ENCODE assay signal across 8 cellular contexts in the genomic region with DNA sequence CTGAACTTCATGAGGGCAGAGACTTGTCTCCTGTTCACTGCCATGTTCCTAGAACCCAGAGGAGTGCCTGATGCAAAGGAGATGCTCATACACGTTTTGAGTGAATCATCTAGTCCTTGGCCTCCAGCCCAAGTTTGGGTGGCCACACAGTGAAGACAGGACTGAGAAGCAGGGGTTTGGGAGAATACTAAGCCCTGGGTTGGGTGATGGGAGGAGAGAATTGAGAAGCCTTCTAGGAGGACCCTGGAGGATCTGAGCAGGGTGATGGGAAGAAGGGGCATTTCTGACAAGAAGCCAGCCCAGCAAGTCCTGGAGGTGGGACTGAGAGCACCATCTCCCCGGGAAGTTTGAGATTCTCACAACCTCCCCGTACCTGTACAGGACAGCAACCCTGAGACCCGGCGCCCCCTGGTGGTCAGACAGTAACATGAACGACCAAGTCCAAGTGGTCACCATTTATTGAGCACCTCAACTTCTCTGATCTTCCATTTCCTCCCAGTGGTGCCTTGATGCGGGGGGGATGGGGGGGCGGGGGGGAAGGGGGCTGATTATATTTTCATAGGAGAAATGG. TPM values are rescaled to one million over a fixed set of nuclear protein-coding genes. Genes with fewer than 3 reads are reported as not detected.
DNase-seq lines count a peak whose midpoint lies in the region; ATAC-seq and TF ChIP-seq lines count a peak whose summit lies in the region.

No MANE protein-coding gene starts in this region.

- no peak overlapping the region for H3K27ac ChIP-seq in uterus

- no peak overlapping the region for H3K4me3 ChIP-seq in uterus

- no peak for ATAC-seq in HG02885 (IDR thresholded peaks at IDR 0.05; ENCODE audit: poor library complexity, unreplicated experiment)

- no peaks in the 10 kb centered on the region for H3K4me1 ChIP-seq in uterus

- no peaks in the 10 kb centered on the region for H3K27me3 Mint-ChIP-seq in HFFc6 (ENCODE audit: insufficient read depth)

- no peaks in the 10 kb centered on the region for H3K27me3 ChIP-seq in uterus

- DNase-seq in CD1c-positive myeloid dendritic cell (ENCODE audit: extremely low spot score) = peak; percentile 50
- DNase-seq in HFFc6 = peak; percentile 47
- peak; percentile 66 for DNase-seq in RPMI8226
- DNase-seq in activated gamma-delta T cell treated with anti-CD3 and anti-CD28 coated beads, Interleukin-2, amount 50 U/mL, for 16 hours (ENCODE audit: low read depth) = peak; percentile 70
- peak; percentile 72 for DNase-seq in germinal center (ENCODE audit: low spot score)
- DNase-seq in posterior cingulate gyrus = peak; percentile 35 to 94 (median 72)
- peak; percentile 32 to 52 for DNase-seq in uterus

- H3K27ac Mint-ChIP-seq in HFFc6 = no peak overlapping the region; the same call in 1 of the 2 replicates

- TF ChIP-seq CTCF in HFFc6 (IDR thresholded peaks at IDR 0.05) (peak; percentile 81), uterus (IDR thresholded peaks at IDR 0.05) (peak; percentile 43 to 55 (median 49))

- no peak for TF ChIP-seq POLR2A in uterus (IDR thresholded peaks at IDR 0.05)

- no peaks in the 10 kb centered on the region for H3K9me3 Mint-ChIP-seq in HFFc6

- H3K36me3 Mint-ChIP-seq in HFFc6 (ENCODE audit: low read depth) = peaks cover 6% of the 10 kb centered on the region; the same call in 1 of the 2 replicates

- H3K36me3 ChIP-seq in uterus = no peaks in the 10 kb centered on the region

- intact Hi-C loops in posterior cingulate gyrus (cut with DNase I) = loop anchor here (5.0 kb wide), 1 partner anchor 175 kb away; no protein-coding TSS in a partner anchor
- intact Hi-C loops in uterus (cut with DNase I; ENCODE audit: low total_unique reads) = no loop called here

- no peak overlapping the region for H3K4me3 Mint-ChIP-seq in HFFc6

- peaks cover 18% of the 10 kb centered on the region for H3K4me1 Mint-ChIP-seq in HFFc6 (ENCODE audit: low read depth)

- H3K9me3 ChIP-seq in uterus = no peaks in the 10 kb centered on the region

RNA-seq across cellular contexts. Expression of gene CTU1, which starts 11.0 kb away (rescaled TPM):
- 1 to 10 TPM; 5.0 to 8.9 (median 5.9) TPM for total RNA-seq in HFFc6 (2021; fragmentation: NEBNext Ultra II Directional; extraction: Animal tissue kit (Norgen Biotek cat#: 25700))
- 10 to 100 TPM in 1 of 4 donors, 1 to 10 TPM in 2, not detected in 1; 7.8 to 27.7 (median 8.4) TPM for total RNA-seq in uterus

RNA-seq across cellular contexts. Expression of gene KLK14, which starts 14.6 kb away (rescaled TPM):
- under 1 TPM in 1 of 6 experiments, not detected in 5; 0.23 TPM for total RNA-seq in HFFc6 (2021; fragmentation: NEBNext Ultra II Directional; extraction: Animal tissue kit (Norgen Biotek cat#: 25700))
- under 1 TPM in 1 of 4 donors, not detected in 3; 0.76 TPM for total RNA-seq in uterus

RNA-seq across cellular contexts. Expression of gene SIGLEC9, which starts 27.5 kb away (rescaled TPM):
- total RNA-seq in HFFc6 (2021; fragmentation: NEBNext Ultra II Directional; extraction: Animal tissue kit (Norgen Biotek cat#: 25700)) = not detected
- 1 to 10 TPM in 3 of 4 donors, under 1 TPM in 1; 0.51 to 2.6 (median 1.7) TPM for total RNA-seq in uterus

RNA-seq across cellular contexts. Expression of gene KLK13, which starts 32.4 kb away (rescaled TPM):
- total RNA-seq in HFFc6 (2021; fragmentation: NEBNext Ultra II Directional; extraction: Animal tissue kit (Norgen Biotek cat#: 25700)) = not detected
- total RNA-seq in uterus = not detected

RNA-seq across cellular contexts. Expression of gene SIGLEC7, which starts 44.9 kb away (rescaled TPM):
- total RNA-seq in HFFc6 (2021; fragmentation: NEBNext Ultra II Directional; extraction: Animal tissue kit (Norgen Biotek cat#: 25700)) = not detected
- under 1 TPM in 2 of 4 donors, not detected in 2; 0.14 to 0.59 TPM for total RNA-seq in uterus
